18 cellular contexts compared by ENCODE assay signal in the genomic region with DNA sequence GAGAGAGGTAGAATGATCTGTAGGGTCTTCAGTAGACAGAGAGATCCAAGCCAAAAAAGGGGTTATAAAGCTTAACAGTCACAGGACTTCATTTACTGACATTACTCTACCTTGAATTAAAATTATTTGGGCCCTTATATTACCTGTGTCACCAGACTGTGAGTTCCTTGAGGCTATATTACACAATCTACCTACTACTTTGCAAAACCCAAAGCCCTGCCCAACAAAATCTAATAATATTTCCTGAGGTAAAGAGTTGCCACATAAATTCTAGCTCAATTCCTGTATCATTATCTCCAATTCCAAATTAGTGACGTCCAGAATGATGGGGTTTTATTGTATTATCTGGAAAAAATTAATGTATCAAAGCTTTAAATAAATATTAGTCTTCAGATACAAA. TPM values are rescaled to one million over a fixed set of nuclear protein-coding genes. Genes with fewer than 3 reads are reported as not detected.
A peak's percentile ranks its signal among the peaks of the same experiment; 100 is the strongest.
DNase-seq lines count a peak whose midpoint lies in the region; ATAC-seq, FAIRE-seq and TF ChIP-seq lines count a peak whose summit lies in the region.
"Had no signal": no experiment of that assay in that cellular context is flagged by ENCODE, and none has a peak within 500 bp of the region (broad histone marks: within the 10 kb centered on the region; RNA-seq: fewer than 3 reads in every experiment).

No MANE protein-coding gene starts in this region.

- no peaks in the 10 kb centered on the region for H3K9me3 ChIP-seq in K562 (replicated peaks; ENCODE audit: control insufficient read depth, insufficient read depth, low read depth, low read length)
- H3K9me3 ChIP-seq: BE2C, prostate gland had no signal

- H3K9me3 Mint-ChIP-seq in HFFc6 (no peaks in the 10 kb centered on the region), natural killer cell (no peaks in the 10 kb centered on the region)
- H3K9me3 Mint-ChIP-seq: H9 had no signal

- no peak for FAIRE-seq in K562 (lab: Jason Lieb, UNC)

- peak overlapping the region; percentile 96 for H3K4me2 ChIP-seq in K562 (ENCODE audit: insufficient read depth, low read length)

- H3K4me1 ChIP-seq in ACC112 (ENCODE audit: control insufficient read depth, insufficient read depth, low read length, unreplicated experiment) (peaks cover 12% of the 10 kb centered on the region), K562 (replicated peaks in 1 of 2; ENCODE audit: control insufficient read depth in 2 of 2, insufficient read depth in 2 of 2, low read length in 2 of 2) (peaks cover 0 to 27% of the 10 kb centered on the region in 2 experiments; a peak in 3 of 5 replicates)
- H3K4me1 ChIP-seq: BE2C had no signal

- H3K27ac Mint-ChIP-seq in HFFc6 (no peak overlapping the region), natural killer cell (peak overlapping the region; percentile 71 to 99)

- no peaks in the 10 kb centered on the region for H3K9me1 ChIP-seq in K562 (ENCODE audit: control insufficient read depth, insufficient read depth, low read length)

- H3K27ac ChIP-seq in ACC112 (ENCODE audit: low read depth, low read length) (no peak overlapping the region), K562 (ENCODE audit: extremely low read depth, low read depth, low read length) (no peak overlapping the region)
- H3K27ac ChIP-seq: prostate gland had no signal

- DNase-seq in HFFc6 = no peak
- DNase-seq in K562 (ENCODE audit: extremely low read depth in 1 of 4, low spot score in 3 of 4) = no peak
- no peak for DNase-seq in natural killer cell
- DNase-seq in NK-92 treated with Interleukin-12 subunit alpha and Interleukin-12 subunit beta, amount 100 ng/mL, for 24 hours (lab: John Stamatoyannopoulos, UW) = no peak
- no peak for DNase-seq in SW 1271 (lab: John Stamatoyannopoulos, UW)
- no peak for DNase-seq in NCI-H1092 (lab: John Stamatoyannopoulos, UW)
- DNase-seq in RPMI8226 = no peak
- DNase-seq: activated CD4-positive, alpha-beta T cell treated with anti-CD3 and anti-CD28 coated beads for 4 hours; activated gamma-delta T cell treated with Interleukin-2 at 50 U/mL for 16 hours; BE2C; H9; hippocampal formation; NCI-H1417; NCI-H524; SHP77 had no signal

- TF ChIP-seq CTCF in HFFc6 (IDR thresholded peaks at IDR 0.05) = no peak
- TF ChIP-seq CTCF in K562 (IDR thresholded peaks at IDR 0.05 in 2 of 3, conservative IDR thresholded peaks at IDR 0.05 in 1 of 3; ENCODE audit: insufficient read depth in 2 of 3, low read depth in 1 of 3, low read length in 3 of 3) = no peak
- no peak for TF ChIP-seq CTCF in natural killer cell (IDR thresholded peaks at IDR 0.05)

- H3K27me3 ChIP-seq in ACC112 (ENCODE audit: insufficient read depth, low read length) (no peaks in the 10 kb centered on the region), K562 (ENCODE audit: control insufficient read depth in 2 of 2, insufficient read depth in 2 of 2, low read length in 2 of 2) (no peaks in the 10 kb centered on the region)
- H3K27me3 ChIP-seq: BE2C had no signal

- CTCF ChIA-PET in K562 (lab: Yijun Ruan, JAX; ENCODE audit: low intra/inter-chr PET ratio) = no interaction called here

- ATAC-seq in K562 (no peak), natural killer cell (no peak)

- H3K4me1 Mint-ChIP-seq in HFFc6 (ENCODE audit: low read depth) = peaks cover 48% of the 10 kb centered on the region
- H3K4me1 Mint-ChIP-seq in natural killer cell = peaks cover 67% of the 10 kb centered on the region in 2 donors

- no peak for TF ChIP-seq EP300 in K562 (IDR thresholded peaks at IDR 0.05; ENCODE audit: low read length)

- H3K36me3 ChIP-seq in ACC112 (ENCODE audit: insufficient read depth, low read length) (peaks cover 5% of the 10 kb centered on the region; the same call in 1 of the 2 replicates), K562 (ENCODE audit: control insufficient read depth, insufficient read depth, low read length) (peaks cover 43% of the 10 kb centered on the region; the same call in 2 of the 3 replicates)
- H3K36me3 ChIP-seq: prostate gland had no signal

- peak overlapping the region; percentile 87; the same call in 1 of the 2 replicates for H3K4me3 ChIP-seq in ACC112 (ENCODE audit: low read depth, low read length)
- H3K4me3 ChIP-seq in K562 = no peak overlapping the region
- H3K4me3 ChIP-seq: lung, prostate gland had no signal

- no peak overlapping the region for H2AFZ ChIP-seq in ACC112 (ENCODE audit: low read length, unreplicated experiment)
- no peak overlapping the region for H2AFZ ChIP-seq in K562 (ENCODE audit: low read depth, low read length)

- TF ChIP-seq POLR2A in K562 (conservative IDR thresholded peaks at IDR 0.05) = no peak

- H3K9ac ChIP-seq in K562 (ENCODE audit: insufficient read depth in 1 of 2, low read depth in 2 of 2, low read length in 2 of 2) = peak overlapping the region in 1 of 2 experiments; percentile 90; a peak in 1 of 4 replicates

- 37% methylated on average over 1 of the region's 1 CpG for WGBS in K562 (ENCODE audit: insufficient coverage, low coverage, missing lambda C conversion rate)

- in situ Hi-C loops in K562 (cut with MboI) = no loop called here

- POLR2A ChIA-PET in K562 (lab: Yijun Ruan, JAX) = interaction anchor here (0.8 to 1.4 kb wide), 2 partner anchors 10 to 15 kb away, joined by 3 read pairs; no protein-coding TSS in a partner anchor

- H3K79me2 ChIP-seq in ACC112 (ENCODE audit: control insufficient read depth, insufficient read depth, low read length, unreplicated experiment) (peaks cover 58% of the 10 kb centered on the region), K562 (ENCODE audit: control insufficient read depth, insufficient read depth, low read length) (peaks cover 68% of the 10 kb centered on the region)

- peaks cover 29% of the 10 kb centered on the region for H3K36me3 Mint-ChIP-seq in HFFc6 (ENCODE audit: low read depth)
- H3K36me3 Mint-ChIP-seq in natural killer cell = no peaks in the 10 kb centered on the region

- H3K27me3 Mint-ChIP-seq in HFFc6 (ENCODE audit: insufficient read depth) (peaks cover 2% of the 10 kb centered on the region; the same call in 1 of the 2 replicates), natural killer cell (ENCODE audit: low read depth in 2 of 2) (peaks cover 2 to 6% of the 10 kb centered on the region in 2 donors)

- no peaks in the 10 kb centered on the region for H4K20me1 ChIP-seq in K562 (replicated peaks; ENCODE audit: control insufficient read depth, insufficient read depth, low read length)

- TF ChIP-seq RAD21 in K562 (CRISPR knock-in tag; conservative IDR thresholded peaks at IDR 0.05 in 1 of 2, IDR thresholded peaks at IDR 0.05 in 1 of 2) = no peak

- H3K4me3 Mint-ChIP-seq in HFFc6 = peak overlapping the region; percentile 95
- peak overlapping the region; percentile 51 for H3K4me3 Mint-ChIP-seq in natural killer cell

- intact Hi-C loops in K562 (cut with micrococcal nuclease) = loop anchor here (10.0 kb wide), 1 partner anchor 81 kb away; a partner anchor contains a TSS
- intact Hi-C loops in natural killer cell (cut with micrococcal nuclease) = no loop called here

- BruUV-seq in K562 (replicated peaks; lab: Mats Ljungman, UMichigan) = no TSS peak

TF ChIP-seq in K562, 482 proteins besides CTCF, POLR2A, EP300 and RAD21 (continues in another document):
- TF ChIP-seq TAL1 (IDR thresholded peaks at IDR 0.05) (no peak), CEBPG (CRISPR knock-in tag; IDR thresholded peaks at IDR 0.05) (no peak), CEBPG (tag; conservative IDR thresholded peaks at IDR 0.05 in 1 of 2, IDR thresholded peaks at IDR 0.05 in 1 of 2) (0 out of 4 replicates have a peak, but pooled peaks of 1 of the 2 experiments have one; percentile 16)

RNA-seq across cellular contexts. Expression of a gene that starts 1.9 kb away (rescaled TPM):
- 10 to 100 TPM; 24.6 to 30.1 (median 26.8) TPM for total RNA-seq in HFFc6 (2021; fragmentation: NEBNext Ultra II Directional; extraction: Animal tissue kit (Norgen Biotek cat#: 25700))
- total RNA-seq in K562 (2011; cell fraction: chromatin; rRNA removed; ENCODE audit: low replicate concordance) = 44.9 and 175 TPM in 2 replicates
- total RNA-seq in K562 (2011; cell fraction: nucleolus; rRNA removed) = 23.3 and 24.9 TPM in 2 replicates
- total RNA-seq in K562 (2011; cell fraction: nucleoplasm; rRNA removed) = 47.1 and 58.6 TPM in 2 replicates
- 15.3 and 20.9 TPM in 2 replicates for total RNA-seq in K562 (2014; rRNA removed)
- 30.7 and 32.8 TPM in 2 replicates for total RNA-seq in K562 (2014; rRNA removed; fragmentation: Illumina TruSeq; extraction: Trizol)
- total RNA-seq in K562 (2015; rRNA removed; fragmentation: Illumina TruSeq; extraction: Trizol) = 23.6 and 28.6 TPM in 2 replicates
- total RNA-seq in K562 (2021) = 21.2 and 24.0 TPM in 2 replicates
- 10.6 and 15.7 TPM in 2 replicates for polyA plus RNA-seq in K562 (2011; rRNA removed)
- 2.7 and 4.1 TPM in 2 replicates for polyA plus RNA-seq in K562 (2011; cell fraction: cytosol; rRNA removed)
- 11.4 and 13.6 TPM in 2 replicates for polyA plus RNA-seq in K562 (2011; cell fraction: nucleus; rRNA removed)
- 7.8 and 9.5 TPM in 2 replicates for polyA plus RNA-seq in K562 (2012)
- 10.8 and 14.2 TPM in 2 replicates for polyA plus RNA-seq in K562 (2014; fragmentation: Illumina TruSeq; extraction: Trizol)
- 1 to 10 TPM; 5.8 to 7.1 TPM for polyA plus RNA-seq in K562 (2014; fragmentation: Nextera tagmentation; extraction: Ambion mirVana)
- 10.8 and 11.6 TPM in 2 replicates for polyA plus RNA-seq in K562 (2014; rRNA removed)
- polyA minus RNA-seq in K562 (2011; rRNA and poly(A)+ RNA removed) = 39.0 and 48.8 TPM in 2 replicates
- 16.3 and 21.1 TPM in 2 replicates for polyA minus RNA-seq in K562 (2011; cell fraction: cytosol; rRNA and poly(A)+ RNA removed)
- polyA minus RNA-seq in K562 (2011; cell fraction: nucleus; rRNA and poly(A)+ RNA removed) = 47.7 and 61.1 TPM in 2 replicates
- 10 to 100 TPM; 54.3 to 70.5 (median 61.4) TPM for total RNA-seq in natural killer cell

RNA-seq across cellular contexts. Expression of a gene that starts 29.4 kb away (rescaled TPM):
- 10 to 100 TPM in 4 of 6 experiments, 1 to 10 TPM in 2; 8.2 to 12.1 (median 11.2) TPM for total RNA-seq in HFFc6 (2021; fragmentation: NEBNext Ultra II Directional; extraction: Animal tissue kit (Norgen Biotek cat#: 25700))
- 31.6 and 73.3 TPM in 2 replicates for total RNA-seq in K562 (2011; cell fraction: chromatin; rRNA removed; ENCODE audit: low replicate concordance)
- total RNA-seq in K562 (2011; cell fraction: nucleolus; rRNA removed) = 19.7 and 20.0 TPM in 2 replicates
- 36.1 and 40.1 TPM in 2 replicates for total RNA-seq in K562 (2011; cell fraction: nucleoplasm; rRNA removed)
- total RNA-seq in K562 (2014; rRNA removed) (13.8 and 14.2 TPM in 2 replicates), K562 (2014; rRNA removed; fragmentation: Illumina TruSeq; extraction: Trizol) (15.7 and 19.8 TPM in 2 replicates), K562 (2015; rRNA removed; fragmentation: Illumina TruSeq; extraction: Trizol) (16.6 and 16.9 TPM in 2 replicates), K562 (2021) (10.6 and 11.9 TPM in 2 replicates), natural killer cell (10 to 100 TPM; 39.4 to 43.8 (median 40.8) TPM)
- polyA plus RNA-seq in K562 (2011; rRNA removed) (7.3 and 10.6 TPM in 2 replicates), K562 (2014; fragmentation: Illumina TruSeq; extraction: Trizol) (13.8 and 14.4 TPM in 2 replicates), K562 (2014; fragmentation: Nextera tagmentation; extraction: Ambion mirVana) (1 to 10 TPM; 4.4 to 6.6 TPM), K562 (2014; rRNA removed) (8.5 and 11.1 TPM in 2 replicates)
- 4.7 and 7.6 TPM in 2 replicates for polyA plus RNA-seq in K562 (2011; cell fraction: cytosol; rRNA removed)
- 9.2 and 11.6 TPM in 2 replicates for polyA plus RNA-seq in K562 (2011; cell fraction: nucleus; rRNA removed)
- polyA plus RNA-seq in K562 (2012) = 7.0 and 9.6 TPM in 2 replicates
- 12.9 and 17.0 TPM in 2 replicates for polyA minus RNA-seq in K562 (2011; rRNA and poly(A)+ RNA removed)
- polyA minus RNA-seq in K562 (2011; cell fraction: cytosol; rRNA and poly(A)+ RNA removed) = 3.0 and 3.4 TPM in 2 replicates
- polyA minus RNA-seq in K562 (2011; cell fraction: nucleus; rRNA and poly(A)+ RNA removed) = 11.6 and 12.4 TPM in 2 replicates
